Comparison of ENCODE assay signal across 3 cellular contexts in genomic region chr12:100231873-100232272, GRCh38. TPM values are rescaled to one million over a fixed set of nuclear protein-coding genes. Genes with fewer than 3 reads are reported as not detected.
"Had no signal": no experiment of that assay in that cellular context is flagged by ENCODE, and none has a peak within 500 bp of the region (broad histone marks: within the 10 kb centered on the region; RNA-seq: fewer than 3 reads in every experiment).

No MANE protein-coding gene starts in this region.

RNA-seq across cellular contexts. Expression of gene DEPDC4, which starts 35.0 kb away (rescaled TPM):
- total RNA-seq: mononuclear cell, omental fat pad, thoracic aorta had no signal
